ENCODE assay signal across 8 cellular contexts in the genomic region with DNA sequence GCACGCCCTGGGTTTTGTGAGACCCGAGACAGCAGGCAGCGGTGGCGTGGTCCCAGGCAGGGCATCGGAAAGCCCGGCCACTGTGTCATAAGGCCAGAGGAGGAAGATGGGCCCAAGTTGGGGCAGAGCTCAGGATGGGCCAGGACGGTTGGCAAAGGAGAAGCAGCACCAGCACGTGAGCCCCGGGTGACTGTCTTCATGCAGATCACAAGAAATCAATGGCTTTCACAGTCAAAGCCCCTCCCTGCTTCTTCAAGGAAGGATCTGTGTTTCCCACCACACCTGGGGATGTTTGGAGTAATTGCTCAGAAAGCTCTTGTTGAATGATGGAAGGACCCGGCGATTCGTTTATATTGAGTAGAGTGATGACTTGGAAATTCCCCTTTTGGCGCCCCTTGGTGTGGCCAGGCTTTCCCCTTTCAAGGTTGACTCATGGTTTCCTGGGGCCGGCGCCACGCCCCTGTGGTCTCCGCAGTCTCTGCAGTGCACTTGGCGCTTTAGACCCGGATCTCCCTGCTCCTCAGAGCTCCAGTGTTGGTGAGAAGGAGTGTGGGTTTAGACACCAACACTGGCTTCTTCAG.
DNase-seq lines count a peak whose midpoint lies in the region; ATAC-seq lines count a peak whose summit lies in the region.

No MANE protein-coding gene starts in this region.

- peak; percentile 87 for ATAC-seq in GM18511 (IDR thresholded peaks at IDR 0.05; ENCODE audit: unreplicated experiment)
- ATAC-seq in HG02798 (IDR thresholded peaks at IDR 0.05; ENCODE audit: poor library complexity, unreplicated experiment), result peak; percentile 91

- DNase-seq in SKM-1 treated with dmso at 0.1 percent for 144 hours (lab: John Stamatoyannopoulos, UW; ENCODE audit: unreplicated experiment), result peak; percentile 30
- peak; percentile 68 to 80 for DNase-seq in stimulated activated CD4-positive, alpha-beta T cell treated with anti-CD3 and anti-CD28 coated beads, Interleukin-2, amount 100 ng/mL, for 24 hours
- no peak for DNase-seq in middle frontal gyrus (ENCODE audit: extremely low spot score, low spot score)
- DNase-seq in DMS53 treated with DMSO at 0.1 percent for 48 hours (lab: John Stamatoyannopoulos, UW; ENCODE audit: unreplicated experiment), result no peak
- no peak for DNase-seq in NCI-H1105 (lab: John Stamatoyannopoulos, UW)

- H3K4me1 Mint-ChIP-seq in activated naive CD4-positive, alpha-beta T cell treated with anti-CD3 and anti-CD28 coated beads, Interleukin-2, amount 50 U/mL, for 24 hours, result peaks cover 14% of the 10 kb centered on the region

- no peak overlapping the region for H3K4me3 Mint-ChIP-seq in activated naive CD4-positive, alpha-beta T cell treated with anti-CD3 and anti-CD28 coated beads, Interleukin-2, amount 50 U/mL, for 24 hours

- H3K27ac Mint-ChIP-seq in activated naive CD4-positive, alpha-beta T cell treated with anti-CD3 and anti-CD28 coated beads, Interleukin-2, amount 50 U/mL, for 24 hours, result peak overlapping the region; percentile 23

- no peaks in the 10 kb centered on the region for H3K9me3 Mint-ChIP-seq in activated naive CD4-positive, alpha-beta T cell treated with anti-CD3 and anti-CD28 coated beads, Interleukin-2, amount 50 U/mL, for 24 hours

- H3K27me3 Mint-ChIP-seq in activated naive CD4-positive, alpha-beta T cell treated with anti-CD3 and anti-CD28 coated beads, Interleukin-2, amount 50 U/mL, for 24 hours, result no peaks in the 10 kb centered on the region

- H3K36me3 Mint-ChIP-seq in activated naive CD4-positive, alpha-beta T cell treated with anti-CD3 and anti-CD28 coated beads, Interleukin-2, amount 50 U/mL, for 24 hours, result no peaks in the 10 kb centered on the region

Comparison
In these comparisons a context has a peak if more than half of its experiments do, and no peak if none do; other contexts are left out.
1. DNase-seq: peak in SKM-1 treated with dmso at 0.1 percent for 144 hours (single experiment) and stimulated activated CD4-positive, alpha-beta T cell treated with anti-CD3 and anti-CD28 coated beads, Interleukin-2, amount 100 ng/mL, for 24 hours (2 of 2); none in middle frontal gyrus (single experiment), DMS53 treated with DMSO at 0.1 percent for 48 hours (single experiment) and NCI-H1105 (single experiment).